ENCODE assay signal across 8 cellular contexts in the genomic region with DNA sequence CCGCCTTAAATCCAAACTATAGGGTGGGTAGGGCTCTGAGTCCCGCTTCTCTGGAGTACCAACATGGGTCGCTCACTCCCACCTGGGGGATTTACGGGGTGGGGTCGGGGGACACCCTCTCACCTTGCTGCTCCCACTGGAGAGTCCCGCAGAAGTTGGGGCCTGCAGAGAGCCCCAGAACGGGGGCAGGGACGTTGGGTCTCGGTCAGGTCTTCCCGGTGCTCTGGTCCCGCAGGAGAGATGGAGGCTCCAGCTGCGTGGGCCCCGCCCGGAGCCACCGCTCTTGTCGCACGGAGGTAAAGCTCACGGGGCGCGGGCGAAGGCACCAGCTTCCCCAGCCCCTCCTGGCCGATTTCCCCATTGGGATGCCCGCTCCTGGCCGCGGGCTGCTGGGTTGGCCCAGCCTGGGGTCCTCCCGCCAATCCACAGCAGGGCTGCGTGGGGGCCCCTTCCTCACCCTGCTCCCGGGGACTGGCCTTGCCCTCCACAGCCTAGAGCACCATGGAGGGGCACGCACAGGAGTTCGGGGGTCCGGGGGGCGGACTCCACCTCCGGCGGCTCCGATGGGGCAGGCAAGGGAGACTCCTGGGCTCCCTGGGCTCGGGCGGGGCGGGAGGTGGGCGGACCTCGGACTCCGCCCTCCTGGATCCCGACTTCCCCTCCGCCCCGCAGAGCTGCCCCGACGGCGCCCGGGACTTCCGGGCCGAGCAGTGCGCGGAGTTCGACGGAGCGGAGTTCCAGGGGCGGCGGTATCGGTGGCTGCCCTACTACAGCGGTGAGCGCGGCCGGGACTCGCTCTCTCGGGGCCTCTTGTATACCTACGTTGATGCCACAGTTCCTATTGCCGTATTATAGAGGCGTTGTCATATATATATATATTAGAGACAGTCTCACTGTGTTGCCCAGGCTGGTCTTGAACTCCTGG. TPM values are rescaled to one million over a fixed set of nuclear protein-coding genes. Genes with fewer than 3 reads are reported as not detected.
DNase-seq lines count a peak whose midpoint lies in the region; ATAC-seq and TF ChIP-seq lines count a peak whose summit lies in the region.

No MANE protein-coding gene starts in this region.

- H3K79me2 ChIP-seq in SU-DHL-6 (ENCODE audit: insufficient read depth, low read length) (no peaks in the 10 kb centered on the region), PC-9 (ENCODE audit: low read depth) (no peaks in the 10 kb centered on the region)

- H4K20me1 ChIP-seq in SU-DHL-6 (ENCODE audit: low read depth, low read length): no peaks in the 10 kb centered on the region
- H4K20me1 ChIP-seq in PC-9 (ENCODE audit: insufficient read depth): no peaks in the 10 kb centered on the region

- H3K27me3 ChIP-seq in SU-DHL-6 (ENCODE audit: low read length) (no peaks in the 10 kb centered on the region), kidney epithelial cell (ENCODE audit: control insufficient read depth, insufficient read depth, low read length) (no peaks in the 10 kb centered on the region), PC-9 (ENCODE audit: insufficient read depth, low read depth) (0 out of 2 replicates have a peak, but pooled peaks cover 13% of the 10 kb centered on the region)

- H3K4me1 ChIP-seq in PC-9 (replicated peaks; ENCODE audit: insufficient read depth): no peaks in the 10 kb centered on the region

- peak overlapping the region; percentile 49 for H3K9ac ChIP-seq in SU-DHL-6 (ENCODE audit: low read length)

- H3K4me2 ChIP-seq in SU-DHL-6 (ENCODE audit: low read depth, low read length, poor library complexity, severe bottlenecking): peak overlapping the region; percentile 54
- H3K4me2 ChIP-seq in PC-9: no peak overlapping the region

- H3F3A ChIP-seq in SU-DHL-6 (ENCODE audit: insufficient read depth) (peaks cover 11% of the 10 kb centered on the region), PC-9 (ENCODE audit: insufficient read depth, low read depth) (no peaks in the 10 kb centered on the region)

- H2AFZ ChIP-seq in SU-DHL-6 (ENCODE audit: low read depth, low read length, severe bottlenecking) (peak overlapping the region; percentile 94), PC-9 (no peak overlapping the region)

- DNase-seq in GM13976 (ENCODE audit: low spot score) (peak; percentile 81), astrocyte of the hippocampus (ENCODE audit: low read depth, low spot score) (peak; percentile 62), kidney epithelial cell (ENCODE audit: low read depth) (no peak), hippocampal formation (lab: John Stamatoyannopoulos, UW) (no peak), PC-9 (no peak)
- peak; percentile 13 for DNase-seq in stimulated activated CD8-positive, alpha-beta memory T cell treated with anti-CD3 and anti-CD28 coated beads, Interleukin-15, amount 100 ng/mL, for 24 hours (ENCODE audit: low read depth)

- POLR2A ChIA-PET in PC-9 (lab: Charles Lee; ENCODE audit: unreplicated experiment): no interaction called here

- TF ChIP-seq CTCF in GM13976 (IDR thresholded peaks at IDR 0.05; ENCODE audit: borderline replicate concordance, control extremely low read depth, extremely low read depth, insufficient read depth, missing control alignments) (no peak), SU-DHL-6 (IDR thresholded peaks at IDR 0.05; ENCODE audit: insufficient read depth, low read length, poor library complexity, severe bottlenecking) (no peak), kidney epithelial cell (IDR thresholded peaks at IDR 0.05; ENCODE audit: insufficient read depth, low read length, poor library complexity, severe bottlenecking) (no peak), PC-9 (conservative IDR thresholded peaks at IDR 0.05) (no peak)

- H3K4me3 ChIP-seq in SU-DHL-6 (ENCODE audit: insufficient read depth, low read length, poor library complexity, severe bottlenecking) (peak overlapping the region; percentile 47), kidney epithelial cell (ENCODE audit: low read depth, low read length) (peak overlapping the region; percentile 43), PC-9 (no peak overlapping the region)

- intact Hi-C loops in PC-9 (cut with micrococcal nuclease; ENCODE audit: unreplicated experiment): no loop called here

- BruUV-seq in PC-9 (replicated peaks; lab: Mats Ljungman, UMichigan): no TSS peak

- peak; percentile 46 for ATAC-seq in HG03064 (IDR thresholded peaks at IDR 0.05; ENCODE audit: low read depth, unreplicated experiment)

- no peaks in the 10 kb centered on the region for H3K9me2 ChIP-seq in SU-DHL-6 (replicated peaks; ENCODE audit: insufficient read depth, low read length)
- no peaks in the 10 kb centered on the region for H3K9me2 ChIP-seq in PC-9 (ENCODE audit: insufficient read depth)

- H3K9me3 ChIP-seq in SU-DHL-6 (ENCODE audit: insufficient read depth, low read length): no peaks in the 10 kb centered on the region
- no peaks in the 10 kb centered on the region for H3K9me3 ChIP-seq in PC-9 (ENCODE audit: insufficient read depth, low read depth)

- in situ Hi-C loops in GM13976 (cut with MboI; ENCODE audit: low sequenced_read_pairs, unreplicated experiment): no loop called here

- CTCF ChIA-PET in PC-9 (lab: Charles Lee): no interaction called here

- H3K36me3 ChIP-seq in SU-DHL-6 (ENCODE audit: low read length) (no peaks in the 10 kb centered on the region), kidney epithelial cell (ENCODE audit: control insufficient read depth, insufficient read depth, low read length) (no peaks in the 10 kb centered on the region), PC-9 (ENCODE audit: low read depth) (no peaks in the 10 kb centered on the region)

- H3K27ac ChIP-seq in SU-DHL-6 (ENCODE audit: low read depth, low read length) (no peak overlapping the region), PC-9 (no peak overlapping the region)

RNA-seq across cellular contexts. Expression of a gene that starts 8.4 kb away (rescaled TPM):
- total RNA-seq in kidney epithelial cell (23.3 and 31.9 TPM in 2 replicates), PC-9 (2021) (0.15 TPM in 1 of 2 replicates, not detected in the other)

Comparison
In these comparisons a context has a peak if more than half of its experiments do, and no peak if none do; other contexts are left out.
1. DNase-seq: peak in GM13976 (single experiment), astrocyte of the hippocampus (single experiment) and stimulated activated CD8-positive, alpha-beta memory T cell treated with anti-CD3 and anti-CD28 coated beads, Interleukin-15, amount 100 ng/mL, for 24 hours (single experiment); none in kidney epithelial cell (single experiment), hippocampal formation (0 of 2) and PC-9 (0 of 2).
2. RNA of a gene that starts 8.4 kb away (total RNA-seq): 23.3 to 31.9 TPM in kidney epithelial cell; 0.15 TPM in PC-9; every median in the first group is over 10 times any median in the second.